ENCODE assay signal across 31 cellular contexts in genomic region chr15:59960318-59960717, GRCh38. TPM values are rescaled to one million over a fixed set of nuclear protein-coding genes. Genes with fewer than 3 reads are reported as not detected.
DNase-seq lines count a peak whose midpoint lies in the region; ATAC-seq and TF ChIP-seq lines count a peak whose summit lies in the region.
"Had no signal": no experiment of that assay in that cellular context is flagged by ENCODE, and none has a peak within 500 bp of the region (broad histone marks: within the 10 kb centered on the region; RNA-seq: fewer than 3 reads in every experiment).

No MANE protein-coding gene starts in this region.

- H3K4me3 ChIP-seq in HEK293 (ENCODE audit: low read depth, low read length), result no peak overlapping the region
- H3K4me3 ChIP-seq: A549; BLaER1; BLaER1 treated with 17β-estradiol and CSF1 and Interleukin-3, amounts not matched to agents 10 nM and 100 nM had no signal

- H3K9me3 Mint-ChIP-seq in activated naive CD4-positive, alpha-beta T cell treated with anti-CD3 and anti-CD28 coated beads, Interleukin-2, amount 50 U/mL, for 72 hours, result peaks cover 15 to 28% of the 10 kb centered on the region in 2 donors

- POLR2A ChIA-PET in HEK293 (lab: Yijun Ruan, JAX), result no interaction called here

- no peak overlapping the region for H3K27ac Mint-ChIP-seq in activated naive CD4-positive, alpha-beta T cell treated with anti-CD3 and anti-CD28 coated beads, Interleukin-2, amount 50 U/mL, for 72 hours
- H3K27ac Mint-ChIP-seq: B cell; CD14-positive monocyte; CD4-positive, alpha-beta T cell; CD4-positive, CD25-positive, alpha-beta regulatory T cell; CD8-positive, alpha-beta T cell had no signal

- CTCF ChIA-PET in HEK293 (lab: Yijun Ruan, JAX), result no interaction called here

- DNase-seq in activated naive CD4-positive, alpha-beta T cell treated with anti-CD3 and anti-CD28 coated beads, Interleukin-2, amount 50 U/mL, for 72 hours (ENCODE audit: low spot score in 2 of 2), result no peak
- DNase-seq: 8988T; ACHN; AML-193; BE2C; C1 segment of cervical spinal cord; Caco-2; Calu3; CD4-positive, alpha-beta memory T cell; CD4-positive, alpha-beta T cell; CD4-positive, CD25-positive, alpha-beta regulatory T cell; CD8-positive, alpha-beta memory T cell; CD8-positive, alpha-beta T cell; COR-L47; DMS 273 treated with DMSO at 0.1 percent for 48 hours; DMS153; DMS53; DMS79; DMS79 treated with DMSO at 0.1 percent for 48 hours; DND-41; EL had no signal

- H3K27ac ChIP-seq in HEK293 (ENCODE audit: extremely low read depth, low read depth, low read length), result no peak overlapping the region
- H3K27ac ChIP-seq: 22Rv1; A549; BLaER1; BLaER1 treated with 17β-estradiol and CSF1 and Interleukin-3, amounts not matched to agents 10 nM and 100 nM; C4-2B had no signal

- H3K4me1 ChIP-seq in HEK293 (ENCODE audit: control insufficient read depth, insufficient read depth, low read length), result no peaks in the 10 kb centered on the region
- H3K4me1 ChIP-seq: A549; BE2C; BLaER1; BLaER1 treated with 17β-estradiol and CSF1 and Interleukin-3, amounts not matched to agents 10 nM and 100 nM; Caco-2 had no signal

- TF ChIP-seq CTCF in HEK293 (tag by site-specific recombination; IDR thresholded peaks at IDR 0.05), result no peak

- no peak for ATAC-seq in activated naive CD4-positive, alpha-beta T cell treated with anti-CD3 and anti-CD28 coated beads, Interleukin-2, amount 50 U/mL, for 72 hours
- ATAC-seq: A549; CD8-positive, alpha-beta T cell had no signal

- H3K36me3 Mint-ChIP-seq in activated naive CD4-positive, alpha-beta T cell treated with anti-CD3 and anti-CD28 coated beads, Interleukin-2, amount 50 U/mL, for 72 hours, result peaks cover 16 to 22% of the 10 kb centered on the region in 2 donors
- H3K36me3 Mint-ChIP-seq: CD14-positive monocyte had no signal

- no peaks in the 10 kb centered on the region for H3K36me3 ChIP-seq in HEK293 (ENCODE audit: control insufficient read depth in 2 of 2, insufficient read depth in 1 of 2, low read length in 2 of 2)
- H3K36me3 ChIP-seq: BE2C; BLaER1; BLaER1 treated with 17β-estradiol and CSF1 and Interleukin-3, amounts not matched to agents 10 nM and 100 nM had no signal

- no peaks in the 10 kb centered on the region; the same call in 1 of the 2 replicates for H3K9me3 ChIP-seq in HEK293 (ENCODE audit: control insufficient read depth, insufficient read depth, low read depth, low read length)
- H3K9me3 ChIP-seq: BE2C had no signal

TF ChIP-seq in HEK293, 187 proteins besides CTCF, POLR2A, EP300 and RAD21:
- TF ChIP-seq ZNF791 (tag by site-specific recombination; IDR thresholded peaks at IDR 0.05), result peak; percentile 99
- TF ChIP-seq SP3 (tag by site-specific recombination; IDR thresholded peaks at IDR 0.05), result no peak
- peak; percentile 83; the same call in 1 of the 2 replicates for TF ChIP-seq ZNF626 (tag by site-specific recombination; IDR thresholded peaks at IDR 0.05)
- TF ChIP-seq TRIM28 (IDR thresholded peaks at IDR 0.05; ENCODE audit: borderline replicate concordance, low read length), result peak; percentile 99
- no peak for TF ChIP-seq ZNF707 (tag by site-specific recombination; IDR thresholded peaks at IDR 0.05)
- TF ChIP-seq SETDB1 (IDR thresholded peaks at IDR 0.05; ENCODE audit: insufficient read length, low read length), result peak; percentile 99
- TF ChIP-seq RBAK (tag by site-specific recombination; IDR thresholded peaks at IDR 0.05), result no peak
- 0 out of 2 replicates have a peak, but pooled peaks have one; percentile 10 for TF ChIP-seq ZNF549 (tag by site-specific recombination; IDR thresholded peaks at IDR 0.05)
TF ChIP-seq in HEK293: peak in this region for 5.

RNA-seq across cellular contexts. Expression of gene FOXB1, which starts 43.8 kb away (rescaled TPM):
- total RNA-seq in activated naive CD4-positive, alpha-beta T cell treated with anti-CD3 and anti-CD28 coated beads, Interleukin-2, amount 50 U/mL, for 72 hours, result under 1 TPM in 1 of 2 donors, not detected in 1; 0.16 TPM
- total RNA-seq: A172; A673; B cell; Caco-2; Calu3; CD8-positive, alpha-beta T cell had no signal
